ENCODE assay signal across 8 cellular contexts in the genomic region with DNA sequence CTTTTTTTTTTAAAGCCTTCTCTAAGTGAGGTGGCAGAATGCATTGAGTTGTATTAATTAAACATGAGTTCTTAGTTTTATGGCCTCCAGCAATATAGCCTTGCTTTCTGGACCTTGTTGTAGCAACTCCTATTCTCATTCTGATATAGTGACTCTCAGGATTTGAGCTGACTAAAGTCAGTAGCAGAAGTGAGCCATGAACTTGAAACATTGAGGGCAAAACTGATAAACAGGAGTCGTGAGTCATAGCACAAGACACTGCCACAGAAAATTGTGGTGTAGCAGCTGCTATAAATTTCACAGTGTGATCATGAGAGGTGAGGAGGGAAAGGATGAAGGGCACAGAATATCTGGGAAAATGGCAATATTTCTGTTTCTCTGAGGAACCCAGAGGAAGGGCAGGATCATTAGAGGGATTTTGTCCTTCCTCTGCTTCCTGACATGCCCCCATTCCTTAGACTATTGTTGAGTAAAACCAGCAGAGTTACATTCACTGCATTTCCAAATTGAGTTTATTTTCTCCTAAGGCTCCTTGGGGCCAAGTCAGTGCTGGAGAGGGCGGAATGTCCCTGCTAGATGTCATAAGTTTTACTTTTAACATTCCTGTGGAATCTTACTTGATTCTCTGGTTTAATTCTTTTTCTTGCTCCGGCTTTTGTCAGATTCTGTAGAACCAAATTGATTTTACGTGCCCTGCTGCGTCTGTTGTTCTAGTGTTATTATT. TPM values are rescaled to one million over a fixed set of nuclear protein-coding genes. Genes with fewer than 3 reads are reported as not detected.
DNase-seq lines count a peak whose midpoint lies in the region; ATAC-seq, FAIRE-seq and TF ChIP-seq lines count a peak whose summit lies in the region.

No MANE protein-coding gene starts in this region.

- TF ChIP-seq CTCF in type B pancreatic cell (conservative IDR thresholded peaks at IDR 0.05), result no peak
- no peak for TF ChIP-seq CTCF in upper lobe of left lung (IDR thresholded peaks at IDR 0.05)
- no peak for TF ChIP-seq CTCF in kidney (IDR thresholded peaks at IDR 0.05; ENCODE audit: borderline replicate concordance, extremely low read depth, insufficient read depth)

- no peaks in the 10 kb centered on the region for H3K27me3 Mint-ChIP-seq in central memory CD8-positive, alpha-beta T cell
- no peaks in the 10 kb centered on the region for H3K27me3 Mint-ChIP-seq in type B pancreatic cell

- no peaks in the 10 kb centered on the region for H3K36me3 ChIP-seq in upper lobe of left lung
- H3K36me3 ChIP-seq in kidney (ENCODE audit: control insufficient read depth in 1 of 2, insufficient read depth in 2 of 2, low read length in 2 of 2), result no peaks in the 10 kb centered on the region

- H3K4me1 Mint-ChIP-seq in central memory CD8-positive, alpha-beta T cell, result peaks cover 76% of the 10 kb centered on the region
- no peaks in the 10 kb centered on the region for H3K4me1 Mint-ChIP-seq in type B pancreatic cell (ENCODE audit: unreplicated experiment)

- H3K9me3 ChIP-seq in upper lobe of left lung (no peaks in the 10 kb centered on the region), kidney (ENCODE audit: control insufficient read depth in 1 of 2, low read length in 2 of 2) (no peaks in the 10 kb centered on the region)

- ATAC-seq in GM18511 (IDR thresholded peaks at IDR 0.05; ENCODE audit: unreplicated experiment) (peak; percentile 99), GM21717 (IDR thresholded peaks at IDR 0.05; ENCODE audit: unreplicated experiment) (peak; percentile 96), upper lobe of left lung (ENCODE audit: low FRiP score in 2 of 2) (no peak)
- ATAC-seq in central memory CD8-positive, alpha-beta T cell (replicated peaks; ENCODE audit: extremely low read depth, poor library complexity, severe bottlenecking), result peak; percentile 72

- H3K9me3 Mint-ChIP-seq in central memory CD8-positive, alpha-beta T cell, result no peaks in the 10 kb centered on the region
- H3K9me3 Mint-ChIP-seq in type B pancreatic cell, result no peaks in the 10 kb centered on the region

- no peak overlapping the region for H3K27ac ChIP-seq in upper lobe of left lung
- H3K27ac ChIP-seq in kidney (ENCODE audit: low read depth in 2 of 2, low read length in 2 of 2), result no peak overlapping the region

- no peak for FAIRE-seq in kidney (lab: Jason Lieb, UNC)

- intact Hi-C loops in kidney (cut with DNase I), result no loop called here

- no peaks in the 10 kb centered on the region for H3K27me3 ChIP-seq in upper lobe of left lung

- WGBS in upper lobe of left lung, 2 donors, result 81 to 83% methylated on average over 5 of the region's 5 CpGs

- peaks cover 72% of the 10 kb centered on the region for H3K36me3 Mint-ChIP-seq in central memory CD8-positive, alpha-beta T cell (ENCODE audit: insufficient read depth)
- H3K36me3 Mint-ChIP-seq in type B pancreatic cell, result no peaks in the 10 kb centered on the region

- peak; percentile 5 to 14 for DNase-seq in Kasumi-1 (lab: John Stamatoyannopoulos, UW)
- DNase-seq in central memory CD8-positive, alpha-beta T cell (ENCODE audit: low spot score in 2 of 2), result no peak
- DNase-seq in type B pancreatic cell (ENCODE audit: extremely low spot score, unreplicated experiment), result no peak
- DNase-seq in upper lobe of left lung, result no peak
- DNase-seq in NCI-H774 (lab: John Stamatoyannopoulos, UW), result no peak
- DNase-seq in kidney, result no peak

- peak overlapping the region; percentile 88 for H3K4me3 Mint-ChIP-seq in central memory CD8-positive, alpha-beta T cell
- H3K4me3 Mint-ChIP-seq in type B pancreatic cell, result no peak overlapping the region

- H3K4me1 ChIP-seq in upper lobe of left lung, result no peaks in the 10 kb centered on the region
- no peaks in the 10 kb centered on the region for H3K4me1 ChIP-seq in kidney (ENCODE audit: control insufficient read depth in 1 of 2, insufficient read depth in 1 of 2, low read depth in 1 of 2, low read length in 2 of 2)

- no peak for TF ChIP-seq POLR2A in upper lobe of left lung (IDR thresholded peaks at IDR 0.05)

- TF ChIP-seq EP300 in upper lobe of left lung (IDR thresholded peaks at IDR 0.05), result no peak

- H3K27ac Mint-ChIP-seq in central memory CD8-positive, alpha-beta T cell (ENCODE audit: low read depth), result peak overlapping the region; percentile 87
- H3K27ac Mint-ChIP-seq in type B pancreatic cell, result no peak overlapping the region

- H3K4me3 ChIP-seq in upper lobe of left lung, result no peak overlapping the region
- H3K4me3 ChIP-seq in kidney (ENCODE audit: low read length in 2 of 2), result no peak overlapping the region

- no peak overlapping the region for H3K9ac ChIP-seq in kidney (ENCODE audit: low read length in 2 of 2)

RNA-seq across cellular contexts. Expression of a gene that starts 7.5 kb away (rescaled TPM):
- total RNA-seq in type B pancreatic cell (ENCODE audit: low replicate concordance) (1.6 and 4.4 TPM in 2 replicates), upper lobe of left lung (1 to 10 TPM in 5 of 6 donors, not detected in 1; 1.8 to 8.9 (median 3.2) TPM), kidney (7.7 TPM)
- 3.2 TPM for polyA plus RNA-seq in kidney (ENCODE audit: insufficient read depth, low read depth, low replicate concordance)

RNA-seq across cellular contexts. Expression of a gene that starts 47.4 kb away (rescaled TPM):
- total RNA-seq in type B pancreatic cell (ENCODE audit: low replicate concordance) (129 and 264 TPM in 2 replicates), upper lobe of left lung (100 to 1,000 TPM; 136 to 239 (median 175) TPM), kidney (165 TPM)
- polyA plus RNA-seq in kidney (ENCODE audit: insufficient read depth, low read depth, low replicate concordance), result 84.7 TPM

Comparison
In these comparisons a context has a peak if more than half of its experiments do, and no peak if none do; other contexts are left out.
1. ATAC-seq: peak in GM18511 (single experiment), GM21717 (single experiment) and central memory CD8-positive, alpha-beta T cell (single experiment); none in upper lobe of left lung (0 of 2).
2. DNase-seq: peak in Kasumi-1 (2 of 2); none in central memory CD8-positive, alpha-beta T cell (0 of 2), type B pancreatic cell (single experiment), upper lobe of left lung (0 of 2), NCI-H774 (single experiment) and kidney (single experiment).